ENCODE assay signal across 29 cellular contexts in the genomic region with DNA sequence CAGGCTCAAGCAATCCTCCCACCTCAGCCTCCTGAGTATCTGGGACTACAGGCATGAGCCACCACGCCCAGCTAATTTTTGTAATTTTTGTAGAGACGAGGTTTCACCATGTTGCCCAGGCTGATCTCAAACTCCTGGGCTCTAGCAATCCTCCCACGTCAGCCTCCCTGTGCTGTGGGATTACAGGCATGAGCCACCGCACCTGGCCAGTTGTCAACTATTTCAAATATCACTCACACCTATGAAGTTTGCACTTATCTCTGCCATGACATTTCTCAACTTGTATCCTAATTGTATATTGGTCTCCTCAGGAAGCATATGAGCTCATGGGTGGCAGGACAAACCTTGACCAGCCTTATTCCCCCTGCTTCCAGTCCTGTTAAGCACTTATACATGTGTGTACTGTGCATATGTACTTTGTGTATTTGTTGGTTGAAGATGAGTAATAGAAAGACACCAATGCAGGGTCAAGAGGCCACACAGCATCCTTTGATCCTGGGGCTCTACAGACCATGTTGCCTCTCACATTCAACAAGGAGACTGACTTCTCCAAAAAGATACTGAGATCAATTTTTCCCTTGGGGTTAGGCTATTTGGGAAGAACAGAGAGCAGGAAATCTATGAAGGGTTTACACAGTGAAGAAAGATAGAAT.
"Had no signal": no experiment of that assay in that cellular context is flagged by ENCODE, and none has a peak within 500 bp of the region (broad histone marks: within the 10 kb centered on the region; RNA-seq: fewer than 3 reads in every experiment).

No MANE protein-coding gene starts in this region.

- H3K9me3 ChIP-seq: mucosa of descending colon, pancreas, prostate gland, sigmoid colon, stomach, testis, thyroid gland, transverse colon, upper lobe of right lung had no signal

- H3K27me3 Mint-ChIP-seq: stimulated activated naive B cell treated with anti-CD40 and anti-IgM and Interleukin-4, amounts not matched to agents 10 μg/mL and 1 μg/mL and 100 μg/mL, for 72 hours had no signal

- H3K4me3 Mint-ChIP-seq: memory B cell; naive thymus-derived CD4-positive, alpha-beta T cell; natural killer cell treated with Interleukin-12 subunit alpha and Interleukin-12 subunit beta and Interleukin-15 and Interleukin-18, amount 100 ng/mL, for 72 hours; stimulated activated naive B cell treated with anti-CD40 and anti-IgM and Interleukin-4, amounts not matched to agents 10 μg/mL and 1 μg/mL and 100 μg/mL, for 72 hours had no signal

- H3K27ac Mint-ChIP-seq: memory B cell; naive thymus-derived CD4-positive, alpha-beta T cell; natural killer cell treated with Interleukin-12 subunit alpha and Interleukin-12 subunit beta and Interleukin-15 and Interleukin-18, amount 100 ng/mL, for 72 hours; stimulated activated naive B cell treated with anti-CD40 and anti-IgM and Interleukin-4, amounts not matched to agents 10 μg/mL and 1 μg/mL and 100 μg/mL, for 72 hours had no signal

- H3K36me3 ChIP-seq: pancreas, prostate gland, sigmoid colon, stomach, thyroid gland, transverse colon, upper lobe of right lung had no signal

- H3K36me3 Mint-ChIP-seq: memory B cell; naive thymus-derived CD4-positive, alpha-beta T cell; natural killer cell treated with Interleukin-12 subunit alpha and Interleukin-12 subunit beta and Interleukin-15 and Interleukin-18, amount 100 ng/mL, for 72 hours; stimulated activated naive B cell treated with anti-CD40 and anti-IgM and Interleukin-4, amounts not matched to agents 10 μg/mL and 1 μg/mL and 100 μg/mL, for 72 hours had no signal

- DNase-seq: head of caudate nucleus; hippocampal formation; kidney glomerular epithelial cell; left cardiac atrium; midbrain; mucosa of descending colon; naive thymus-derived CD4-positive, alpha-beta T cell; pancreas; posterior cingulate gyrus; retina; right cardiac atrium; sigmoid colon; small intestine; stimulated activated CD4-positive, alpha-beta T cell treated with anti-CD3 and anti-CD28 coated beads, Interleukin-1b, Interleukin-23, amount 100 ng/mL, for 48 hours; stimulated activated CD4-positive, alpha-beta T cell treated with anti-CD3 and anti-CD28 coated beads, Interleukin-2, amount 100 ng/mL, for 48 hours; stimulated activated CD4-positive, alpha-beta T cell treated with anti-CD3 and anti-CD28 coated beads, Interleukin-4, amount 100 ng/mL, for 4 hours; stimulated activated CD8-positive, alpha-beta memory T cell treated with anti-CD3 and anti-CD28 coated beads, Interleukin-4, amount 100 ng/mL, for 48 hours; stimulated activated naive B cell treated with anti-CD40 and anti-IgM and Interleukin-4, amounts not matched to agents 10 μg/mL and 1 μg/mL and 100 μg/mL, for 72 hours; stimulated activated naive CD8-positive, alpha-beta T cell treated with anti-CD3 and anti-CD28 coated beads, Interleukin-15, Interleukin-2, amounts not matched to agents 100 U/mL and 50 U/mL, for 24 hours; stomach; testis; thyroid gland; transverse colon; upper lobe of right lung had no signal

- H3K9me3 Mint-ChIP-seq: memory B cell; naive thymus-derived CD4-positive, alpha-beta T cell; natural killer cell treated with Interleukin-12 subunit alpha and Interleukin-12 subunit beta and Interleukin-15 and Interleukin-18, amount 100 ng/mL, for 72 hours; stimulated activated naive B cell treated with anti-CD40 and anti-IgM and Interleukin-4, amounts not matched to agents 10 μg/mL and 1 μg/mL and 100 μg/mL, for 72 hours had no signal

- ATAC-seq: left lobe of liver; mucosa of descending colon; naive thymus-derived CD4-positive, alpha-beta T cell; natural killer cell treated with Interleukin-12 subunit alpha and Interleukin-12 subunit beta and Interleukin-15 and Interleukin-18, amount 100 ng/mL, for 72 hours; pancreas; right cardiac atrium; stimulated activated naive B cell treated with anti-CD40 and anti-IgM and Interleukin-4, amounts not matched to agents 10 μg/mL and 1 μg/mL and 100 μg/mL, for 72 hours; stimulated activated naive CD8-positive, alpha-beta T cell treated with anti-CD3 and anti-CD28 coated beads, Interleukin-15, Interleukin-2, amounts not matched to agents 100 U/mL and 50 U/mL, for 24 hours; upper lobe of right lung had no signal

- H3K27me3 ChIP-seq: pancreas, sigmoid colon, stomach, testis, thyroid gland, transverse colon, upper lobe of right lung had no signal

- H3K4me1 ChIP-seq: prostate gland, testis, upper lobe of right lung had no signal

- H3K4me3 ChIP-seq: lung, mucosa of descending colon, pancreas, prostate gland, sigmoid colon, stomach, testis, thyroid gland, transverse colon, upper lobe of right lung had no signal

- H3K27ac ChIP-seq: pancreas, prostate gland, sigmoid colon, stomach, testis, thyroid gland, transverse colon, upper lobe of right lung had no signal
